Comparison of ENCODE assay signal across 2 cellular contexts in genomic region chr15:72450805-72451204, GRCh38.
TF ChIP-seq lines count a peak whose summit lies in the region.

No MANE protein-coding gene starts in this region.

TF ChIP-seq in HepG2, 621 proteins besides CTCF, POLR2A, EP300 and RAD21:
- TF ChIP-seq USF2 (IDR thresholded peaks at IDR 0.05; ENCODE audit: low read depth, low read length): no peak
- TF ChIP-seq USF2 (CRISPR knock-in tag; IDR thresholded peaks at IDR 0.05; ENCODE audit: borderline replicate concordance): 0 out of 2 replicates have a peak, but pooled peaks have one; percentile 24
- no peak for TF ChIP-seq CSRNP2 (CRISPR knock-in tag; conservative IDR thresholded peaks at IDR 0.05; ENCODE audit: low read depth)
TF ChIP-seq in HepG2: peak in this region for 1.

TF ChIP-seq in IMR-90, 13 proteins besides CTCF, POLR2A, EP300 and RAD21:
- no peak for TF ChIP-seq USF2 (IDR thresholded peaks at IDR 0.05; ENCODE audit: low read depth, low read length)
- TF ChIP-seq MXI1 (IDR thresholded peaks at IDR 0.05; ENCODE audit: borderline replicate concordance, low read depth, low read length): no peak
- no peak for TF ChIP-seq CHD1 (IDR thresholded peaks at IDR 0.05; ENCODE audit: low read depth, low read length)
- TF ChIP-seq BHLHE40 (IDR thresholded peaks at IDR 0.05; ENCODE audit: low read depth, low read length): no peak
- no peak for TF ChIP-seq RCOR1 (IDR thresholded peaks at IDR 0.05; ENCODE audit: insufficient replicate concordance, low read length)
- TF ChIP-seq ELK1 (IDR thresholded peaks at IDR 0.05; ENCODE audit: borderline replicate concordance, low read depth, low read length): no peak
- no peak for TF ChIP-seq CEBPB (IDR thresholded peaks at IDR 0.05; ENCODE audit: low read depth, low read length)
- no peak for TF ChIP-seq RFX5 (IDR thresholded peaks at IDR 0.05; ENCODE audit: low read depth, low read length)
- no peak for TF ChIP-seq SMC3 (IDR thresholded peaks at IDR 0.05; ENCODE audit: low read depth, low read length)
- no peak for TF ChIP-seq NFE2L2 (IDR thresholded peaks at IDR 0.05; ENCODE audit: low read depth, low read length)
- TF ChIP-seq FOS (IDR thresholded peaks at IDR 0.05; ENCODE audit: low read depth, low read length): no peak
- no peak for TF ChIP-seq MAFK (IDR thresholded peaks at IDR 0.05; ENCODE audit: low read depth, low read length)
- no peak for TF ChIP-seq MAZ (IDR thresholded peaks at IDR 0.05; ENCODE audit: borderline replicate concordance, low read depth, low read length)
